Comparison of ENCODE assay signal across 10 cellular contexts in genomic region chr5:171927345-171927941, GRCh38.
DNase-seq lines count a peak whose midpoint lies in the region; FAIRE-seq and TF ChIP-seq lines count a peak whose summit lies in the region.
"Had no signal": no experiment of that assay in that cellular context is flagged by ENCODE, and none has a peak within 500 bp of the region (broad histone marks: within the 10 kb centered on the region; RNA-seq: fewer than 3 reads in every experiment).

No MANE protein-coding gene starts in this region.

- no peak overlapping the region for H2AK5ac ChIP-seq in H9 (ENCODE audit: insufficient read length, low read length)

- H3K56ac ChIP-seq in H9 (ENCODE audit: insufficient read length, low read depth, low read length): no peak overlapping the region

- H3K4me1 ChIP-seq in BE2C (no peaks in the 10 kb centered on the region), H9 (ENCODE audit: insufficient read depth, low read length) (no peaks in the 10 kb centered on the region), keratinocyte (ENCODE audit: control insufficient read depth, extremely low read depth, insufficient read depth, low read length) (peaks cover 17% of the 10 kb centered on the region), SJCRH30 (no peaks in the 10 kb centered on the region; the same call in 1 of the 2 replicates)

- H3K9ac ChIP-seq in H9 (ENCODE audit: extremely low read depth, insufficient read length, low read length) (no peak overlapping the region), keratinocyte (ENCODE audit: control insufficient read depth, extremely low read depth, insufficient read depth, low read length) (no peak overlapping the region)

- no peak overlapping the region for H3K27ac ChIP-seq in H9 (ENCODE audit: insufficient read length, low read depth, low read length)
- H3K27ac ChIP-seq in keratinocyte (ENCODE audit: control insufficient read depth, insufficient read depth, low read length): no peak overlapping the region
- H3K27ac ChIP-seq in SJCRH30: no peak overlapping the region
- H3K27ac ChIP-seq: sigmoid colon had no signal

- H3K4me3 ChIP-seq in BE2C (ENCODE audit: low read depth, low read length) (no peak overlapping the region), WI38 (ENCODE audit: low read depth, low read length) (no peak overlapping the region), keratinocyte (ENCODE audit: control insufficient read depth in 2 of 3, extremely low read depth in 1 of 3, insufficient read depth in 2 of 3, low read depth in 1 of 3, low read length in 3 of 3) (no peak overlapping the region), SJCRH30 (no peak overlapping the region)
- H3K4me3 ChIP-seq: sigmoid colon had no signal

- H4K20me1 ChIP-seq in H9 (ENCODE audit: control insufficient read depth, insufficient read depth, insufficient read length) (no peaks in the 10 kb centered on the region), keratinocyte (ENCODE audit: control insufficient read depth, extremely low read depth, insufficient read depth, low read length) (no peaks in the 10 kb centered on the region)

- H2AFZ ChIP-seq in H9 (ENCODE audit: low read length) (no peak overlapping the region), keratinocyte (ENCODE audit: control insufficient read depth, low read length) (no peak overlapping the region)

- no peak overlapping the region for H3K23ac ChIP-seq in H9 (ENCODE audit: insufficient read length, low read depth, low read length)

- H3K79me2 ChIP-seq in H9 (ENCODE audit: insufficient read depth, low read length): peaks cover 35% of the 10 kb centered on the region; the same call in 1 of the 2 replicates
- peaks cover 65% of the 10 kb centered on the region for H3K79me2 ChIP-seq in keratinocyte (ENCODE audit: control insufficient read depth, insufficient read depth, low read length)

- no peak overlapping the region for H2BK12ac ChIP-seq in H9 (ENCODE audit: insufficient read length, low read depth, low read length)

- H3K4me1 Mint-ChIP-seq in H9: peaks cover 40 to 51% of the 10 kb centered on the region in 2 experiments

- dilution Hi-C loops in keratinocyte (cut with MboI; ENCODE audit: extremely low pct_ligation_motif_present, low sequenced_read_pairs): no loop called here

- H2BK15ac ChIP-seq in H9 (ENCODE audit: low read depth, low read length): no peak overlapping the region

- H3K79me1 ChIP-seq in H9 (ENCODE audit: insufficient read depth, low read depth, low read length, poor library complexity, severe bottlenecking): peaks cover 6% of the 10 kb centered on the region

- H3K27me3 ChIP-seq in BE2C: no peaks in the 10 kb centered on the region
- H3K27me3 ChIP-seq in H9 (ENCODE audit: insufficient read depth, low read length): no peaks in the 10 kb centered on the region
- no peaks in the 10 kb centered on the region for H3K27me3 ChIP-seq in keratinocyte (ENCODE audit: control insufficient read depth, extremely low read depth, insufficient read depth, low read length)
- no peaks in the 10 kb centered on the region for H3K27me3 ChIP-seq in SJCRH30
- H3K27me3 ChIP-seq: sigmoid colon had no signal

- H3K27ac Mint-ChIP-seq in H9: peak overlapping the region in 1 of 3 experiments; percentile 47; a peak in 1 of 7 replicates
- H3K27ac Mint-ChIP-seq: activated naive CD4-positive, alpha-beta T cell treated with anti-CD3 and anti-CD28 coated beads, Interleukin-2, amount 50 U/mL, for 72 hours had no signal

- no peak for DNase-seq in BE2C
- no peak for DNase-seq in H9
- DNase-seq in keratinocyte (ENCODE audit: low read depth, low spot score): no peak
- no peak for DNase-seq in amygdala (lab: John Stamatoyannopoulos, UW)
- DNase-seq in DMS53 treated with DMSO at 0.1 percent for 48 hours (lab: John Stamatoyannopoulos, UW; ENCODE audit: unreplicated experiment): no peak
- no peak for DNase-seq in SJCRH30
- no peak for DNase-seq in SW480 (ENCODE audit: low spot score)
- DNase-seq: sigmoid colon had no signal

- peaks cover 12 to 29% (median 26%) of the 10 kb centered on the region in 3 experiments for H3K36me3 Mint-ChIP-seq in H9 (ENCODE audit: insufficient read depth in 1 of 3, low read depth in 3 of 3)

- H3K36me3 ChIP-seq in BE2C (no peaks in the 10 kb centered on the region), keratinocyte (ENCODE audit: control insufficient read depth in 2 of 2, extremely low read depth in 1 of 2, insufficient read depth in 2 of 2, low read length in 2 of 2) (no peaks in the 10 kb centered on the region), SJCRH30 (peaks cover 5% of the 10 kb centered on the region)
- H3K36me3 ChIP-seq: sigmoid colon had no signal

- no peaks in the 10 kb centered on the region for H3K23me2 ChIP-seq in H9 (ENCODE audit: insufficient read length, low read depth, low read length, poor library complexity, severe bottlenecking)

- no peak overlapping the region for H3T11ph ChIP-seq in H9 (ENCODE audit: low read length)

- no peak overlapping the region for H4K5ac ChIP-seq in H9 (ENCODE audit: insufficient read length, low read depth, low read length)

- no peak overlapping the region for H2BK120ac ChIP-seq in H9 (ENCODE audit: low read depth, low read length, poor library complexity, severe bottlenecking)

- H3K27me3 Mint-ChIP-seq in H9 (ENCODE audit: low read depth): no peaks in the 10 kb centered on the region; the same call in 1 of the 2 replicates

- H3K14ac ChIP-seq in H9 (ENCODE audit: insufficient read depth, low read length): no peak overlapping the region

- no peaks in the 10 kb centered on the region for H3K9me3 ChIP-seq in BE2C
- no peaks in the 10 kb centered on the region for H3K9me3 ChIP-seq in H9 (ENCODE audit: control insufficient read depth, low read depth, low read length)
- H3K9me3 ChIP-seq in keratinocyte (ENCODE audit: control insufficient read depth, low read depth, low read length): no peaks in the 10 kb centered on the region
- H3K9me3 ChIP-seq in SJCRH30 (replicated peaks): no peaks in the 10 kb centered on the region; the same call in 1 of the 2 replicates
- H3K9me3 ChIP-seq: sigmoid colon had no signal

- no CpG with 5 or more reads among the region's 3 CpGs for WGBS in H9 (ENCODE audit: extremely low coverage, insufficient read length, low lambda C conversion rate)

- H3K4me2 ChIP-seq in H9 (ENCODE audit: insufficient read depth, insufficient read length, low read length): no peak overlapping the region
- no peak overlapping the region for H3K4me2 ChIP-seq in keratinocyte (ENCODE audit: control insufficient read depth, extremely low read depth, insufficient read depth, low read depth, low read length)

- no peak overlapping the region for H3K4ac ChIP-seq in H9 (ENCODE audit: low read depth, low read length)

- no peak overlapping the region for H3K18ac ChIP-seq in H9 (ENCODE audit: insufficient read length, low read depth, low read length)

- H2BK20ac ChIP-seq in H9 (ENCODE audit: low read depth, low read length, poor library complexity, severe bottlenecking): no peak overlapping the region

- no peaks in the 10 kb centered on the region for H3K9me1 ChIP-seq in keratinocyte (ENCODE audit: control insufficient read depth, extremely low read depth, insufficient read depth, low read length)

- H4K91ac ChIP-seq in H9 (ENCODE audit: insufficient read length, low read depth, low read length): no peak overlapping the region

- no peak overlapping the region for H2BK5ac ChIP-seq in H9 (ENCODE audit: insufficient read length, low read length)

- peak; percentile 53 for TF ChIP-seq CTCF in BE2C (IDR thresholded peaks at IDR 0.05; ENCODE audit: low read depth, low read length)
- TF ChIP-seq CTCF in H9 (conservative IDR thresholded peaks at IDR 0.05): peak; percentile 64
- TF ChIP-seq CTCF in WI38 (IDR thresholded peaks at IDR 0.05; ENCODE audit: low read depth, low read length): peak; percentile 38; the same call in 1 of the 2 replicates
- peak in 2 of 3 experiments; percentile 42 to 57 for TF ChIP-seq CTCF in keratinocyte (optimal IDR thresholded peaks at IDR 0.05 in 1 of 3, IDR thresholded peaks at IDR 0.05 in 1 of 3, conservative IDR thresholded peaks at IDR 0.05 in 1 of 3; ENCODE audit: extremely low read depth in 1 of 3, insufficient read depth in 2 of 3, low read length in 3 of 3)

- FAIRE-seq in keratinocyte (lab: Jason Lieb, UNC): no peak

- no peak overlapping the region for H3K4me3 Mint-ChIP-seq in H9

- peaks cover 6 to 8% of the 10 kb centered on the region in 2 experiments; a peak in 4 of 5 replicates for H3K9me3 Mint-ChIP-seq in H9
- H3K9me3 Mint-ChIP-seq: activated naive CD4-positive, alpha-beta T cell treated with anti-CD3 and anti-CD28 coated beads, Interleukin-2, amount 50 U/mL, for 72 hours had no signal

- H4K8ac ChIP-seq in H9 (replicated peaks; ENCODE audit: insufficient read length, low read depth, low read length): no peak overlapping the region
